Comparison of ENCODE assay signal across 17 cellular contexts in genomic region chr1:221664253-221664652, GRCh38.
DNase-seq lines count a peak whose midpoint lies in the region; ATAC-seq, FAIRE-seq and TF ChIP-seq lines count a peak whose summit lies in the region.
"Had no signal": no experiment of that assay in that cellular context is flagged by ENCODE, and none has a peak within 500 bp of the region (broad histone marks: within the 10 kb centered on the region; RNA-seq: fewer than 3 reads in every experiment).

No MANE protein-coding gene starts in this region.

- H4K5ac ChIP-seq in mesendoderm (ENCODE audit: low read length): no peak overlapping the region

- H3K27me3 ChIP-seq in K562 (ENCODE audit: control insufficient read depth in 2 of 2, insufficient read depth in 2 of 2, low read length in 2 of 2) (no peaks in the 10 kb centered on the region), mesendoderm (ENCODE audit: insufficient read depth, low read length, poor library complexity) (no peaks in the 10 kb centered on the region), transverse colon (no peaks in the 10 kb centered on the region), suprapubic skin (no peaks in the 10 kb centered on the region)
- H3K27me3 ChIP-seq: Peyer's patch had no signal

- no peak overlapping the region for H3K27ac ChIP-seq in K562 (ENCODE audit: extremely low read depth, low read depth, low read length)
- H3K27ac ChIP-seq in mesendoderm (ENCODE audit: low read depth, low read length): no peak overlapping the region
- no peak overlapping the region for H3K27ac ChIP-seq in transverse colon
- no peak overlapping the region for H3K27ac ChIP-seq in suprapubic skin
- H3K27ac ChIP-seq: Peyer's patch had no signal

- POLR2A ChIA-PET in K562 (lab: Yijun Ruan, JAX): no interaction called here

- H2BK5ac ChIP-seq in mesendoderm (ENCODE audit: low read length): no peak overlapping the region

- H3K56ac ChIP-seq in mesendoderm (ENCODE audit: low read length): no peak overlapping the region

- H3K36me3 ChIP-seq in K562 (ENCODE audit: control insufficient read depth, insufficient read depth, low read length): no peaks in the 10 kb centered on the region
- no peaks in the 10 kb centered on the region for H3K36me3 ChIP-seq in mesendoderm (ENCODE audit: control insufficient read depth, insufficient read depth, low read length)
- H3K36me3 ChIP-seq in transverse colon: no peaks in the 10 kb centered on the region
- no peaks in the 10 kb centered on the region for H3K36me3 ChIP-seq in suprapubic skin
- H3K36me3 ChIP-seq: Peyer's patch had no signal

- no peaks in the 10 kb centered on the region for H4K20me1 ChIP-seq in K562 (replicated peaks; ENCODE audit: control insufficient read depth, insufficient read depth, low read length)

- H3K4me2 ChIP-seq in K562 (ENCODE audit: insufficient read depth, low read length) (no peak overlapping the region), mesendoderm (ENCODE audit: low read length) (no peak overlapping the region)

- no peak overlapping the region for H2AK5ac ChIP-seq in mesendoderm (ENCODE audit: low read length)

- no peaks in the 10 kb centered on the region for H3K79me1 ChIP-seq in mesendoderm (ENCODE audit: low read length)

- no TSS peak for BruUV-seq in K562 (replicated peaks; lab: Mats Ljungman, UMichigan)

- H3K4me1 ChIP-seq in K562 (replicated peaks in 1 of 2; ENCODE audit: control insufficient read depth in 2 of 2, insufficient read depth in 2 of 2, low read length in 2 of 2): peaks cover 0 to 11% of the 10 kb centered on the region in 2 experiments; a peak in 2 of 5 replicates
- no peaks in the 10 kb centered on the region for H3K4me1 ChIP-seq in mesendoderm (ENCODE audit: control insufficient read depth, low read depth, low read length)
- H3K4me1 ChIP-seq in transverse colon: no peaks in the 10 kb centered on the region
- H3K4me1 ChIP-seq in suprapubic skin: no peaks in the 10 kb centered on the region
- H3K4me1 ChIP-seq: Peyer's patch had no signal

- no peaks in the 10 kb centered on the region for H3K9me1 ChIP-seq in K562 (ENCODE audit: control insufficient read depth, insufficient read depth, low read length)

- in situ Hi-C loops in K562 (cut with MboI): no loop called here
- in situ Hi-C loops in transverse colon (cut with MboI; ENCODE audit: low pct_ligation_motif_present in 1 of 4, low pct_unique_long_range_greater_than_20kb in 1 of 4, low sequenced_read_pairs in 3 of 4): no loop called here

- H3K79me2 ChIP-seq in K562 (ENCODE audit: control insufficient read depth, insufficient read depth, low read length): no peaks in the 10 kb centered on the region
- no peaks in the 10 kb centered on the region for H3K79me2 ChIP-seq in mesendoderm (ENCODE audit: control insufficient read depth, insufficient read depth, low read length)

- no peak overlapping the region for H3K4ac ChIP-seq in mesendoderm (ENCODE audit: low read depth, low read length)

- FAIRE-seq in K562 (lab: Jason Lieb, UNC): no peak
- FAIRE-seq: GM18507 had no signal

- H4K8ac ChIP-seq in mesendoderm (ENCODE audit: low read depth, low read length): no peak overlapping the region

- no peak overlapping the region for H3K23ac ChIP-seq in mesendoderm (ENCODE audit: low read length)

- intact Hi-C loops in K562 (cut with micrococcal nuclease): no loop called here
- intact Hi-C loops in transverse colon (cut with DNase I; ENCODE audit: low total_unique reads): loop anchor here (2.0 kb wide), 1 partner anchor 73 kb away; no protein-coding TSS in a partner anchor

- H3K9ac ChIP-seq in K562 (ENCODE audit: insufficient read depth in 1 of 2, low read depth in 2 of 2, low read length in 2 of 2) (no peak overlapping the region), mesendoderm (ENCODE audit: low read length) (no peak overlapping the region)

- TF ChIP-seq RAD21 in K562 (CRISPR knock-in tag; conservative IDR thresholded peaks at IDR 0.05 in 1 of 2, IDR thresholded peaks at IDR 0.05 in 1 of 2): peak; percentile 10 to 17; a peak in 1 of 4 replicates

- TF ChIP-seq EP300 in K562 (IDR thresholded peaks at IDR 0.05; ENCODE audit: low read length): no peak
- no peak for TF ChIP-seq EP300 in transverse colon (IDR thresholded peaks at IDR 0.05; ENCODE audit: low read depth)
- TF ChIP-seq EP300 in suprapubic skin (IDR thresholded peaks at IDR 0.05): no peak

- no peak overlapping the region for H2BK120ac ChIP-seq in mesendoderm (ENCODE audit: low read depth, low read length)

- DNase-seq in NCI-H2081 (lab: John Stamatoyannopoulos, UW) (peak; percentile 13 to 50), NCI-H2081 treated with DMSO at 0.1 percent for 48 hours (lab: John Stamatoyannopoulos, UW) (no peak), NCI-H1417 treated with DMSO at 0.1 percent for 48 hours (lab: John Stamatoyannopoulos, UW) (peak; percentile 8), K562 (ENCODE audit: extremely low read depth in 1 of 4, low spot score in 3 of 4) (no peak), mesendoderm (peak; percentile 61), transverse colon (no peak), suprapubic skin (ENCODE audit: low spot score in 2 of 2) (no peak)
- DNase-seq in activated CD4-positive, CD25-positive, alpha-beta regulatory T cell (lab: John Stamatoyannopoulos, UW): no peak
- DNase-seq: 8988T, C1 segment of cervical spinal cord, DMS153, MV-4-11, NCI-H1436 treated with DMSO at 0.1 percent for 48 hours, NCI-H2171 treated with DMSO at 0.1 percent for 48 hours, NCI-H510A treated with DMSO at 0.1 percent for 48 hours, Peyer's patch had no signal

- peak; percentile 37; the same call in 1 of the 3 replicates for ATAC-seq in K562

- no peak overlapping the region for H3K18ac ChIP-seq in mesendoderm (ENCODE audit: low read length)

- TF ChIP-seq POLR2A in K562 (conservative IDR thresholded peaks at IDR 0.05): no peak
- TF ChIP-seq POLR2A in transverse colon (IDR thresholded peaks at IDR 0.05): no peak
- no peak for TF ChIP-seq POLR2A in suprapubic skin (IDR thresholded peaks at IDR 0.05)

- 21% methylated on average over 1 of the region's 1 CpG for WGBS in K562 (ENCODE audit: insufficient coverage, low coverage, missing lambda C conversion rate)
- no CpG with 5 or more reads among the region's 1 CpG for WGBS in mesendoderm (ENCODE audit: extremely low coverage, insufficient coverage, low lambda C conversion rate)
- WGBS in transverse colon (ENCODE audit: low coverage in 1 of 2), 2 donors: 50 to 85% methylated on average over 1 of the region's 1 CpG
- 20% methylated on average over 1 of the region's 1 CpG for WGBS in suprapubic skin

- no peak overlapping the region for H2BK15ac ChIP-seq in mesendoderm (replicated peaks; ENCODE audit: low read depth)

- CTCF ChIA-PET in K562 (lab: Yijun Ruan, JAX; ENCODE audit: low intra/inter-chr PET ratio): no interaction called here

- H3K9me3 ChIP-seq in K562 (replicated peaks; ENCODE audit: control insufficient read depth, insufficient read depth, low read depth, low read length) (no peaks in the 10 kb centered on the region), transverse colon (no peaks in the 10 kb centered on the region), suprapubic skin (no peaks in the 10 kb centered on the region)
- H3K9me3 ChIP-seq: Peyer's patch had no signal

- TF ChIP-seq CTCF in K562 (IDR thresholded peaks at IDR 0.05 in 2 of 3, conservative IDR thresholded peaks at IDR 0.05 in 1 of 3; ENCODE audit: insufficient read depth in 2 of 3, low read depth in 1 of 3, low read length in 3 of 3): no peak
- TF ChIP-seq CTCF in transverse colon (IDR thresholded peaks at IDR 0.05): no peak
- TF ChIP-seq CTCF in suprapubic skin (IDR thresholded peaks at IDR 0.05): no peak

- H2AFZ ChIP-seq in K562 (ENCODE audit: low read depth, low read length): no peak overlapping the region

- H3K4me3 ChIP-seq in K562 (no peak overlapping the region), mesendoderm (ENCODE audit: low read length) (no peak overlapping the region), transverse colon (no peak overlapping the region), suprapubic skin (no peak overlapping the region)
- H3K4me3 ChIP-seq: Peyer's patch had no signal

TF ChIP-seq in K562, 482 proteins besides CTCF, POLR2A, EP300 and RAD21 (continues in another document):
- TF ChIP-seq ZNF444 (CRISPR knock-in tag; IDR thresholded peaks at IDR 0.05) (no peak), EP400 (IDR thresholded peaks at IDR 0.05) (no peak), ZNF785 (CRISPR knock-in tag; IDR thresholded peaks at IDR 0.05) (no peak), ZNF764 (CRISPR knock-in tag; IDR thresholded peaks at IDR 0.05; ENCODE audit: low read depth) (no peak), SFPQ (IDR thresholded peaks at IDR 0.05; ENCODE audit: low read depth, low read length) (no peak), POLR2B (IDR thresholded peaks at IDR 0.05; ENCODE audit: low read depth, partially characterized antibody) (no peak), BMI1 (IDR thresholded peaks at IDR 0.05; ENCODE audit: low read length) (no peak)

Comparison
In these comparisons a context has a peak if more than half of its experiments do, and no peak if none do; other contexts are left out.
1. DNase-seq: peak in NCI-H2081 (2 of 2), NCI-H1417 treated with DMSO at 0.1 percent for 48 hours (single experiment) and mesendoderm (single experiment); none in NCI-H2081 treated with DMSO at 0.1 percent for 48 hours (single experiment), K562 (0 of 4), transverse colon (single experiment), suprapubic skin (0 of 2) and activated CD4-positive, CD25-positive, alpha-beta regulatory T cell (0 of 4).